ENCODE assay signal across 42 cellular contexts in genomic region chr16:21257284-21257683, GRCh38. TPM values are rescaled to one million over a fixed set of nuclear protein-coding genes. Genes with fewer than 3 reads are reported as not detected.
"Had no signal": no experiment of that assay in that cellular context is flagged by ENCODE, and none has a peak within 500 bp of the region (broad histone marks: within the 10 kb centered on the region; RNA-seq: fewer than 3 reads in every experiment).

No MANE protein-coding gene starts in this region.

- H3K4me3 ChIP-seq: adrenal gland, ascending aorta, body of pancreas, breast epithelium, cardiac muscle cell had no signal

- H3K9me3 Mint-ChIP-seq: activated naive CD4-positive, alpha-beta T cell treated with anti-CD3 and anti-CD28 coated beads for 36 hours; activated naive CD4-positive, alpha-beta T cell treated with anti-CD3 and anti-CD28 coated beads, Interleukin-2, amount 10 ng/mL, durations not matched to agents 7 days and 5 days; activated naive CD4-positive, alpha-beta T cell treated with anti-CD3 and anti-CD28 coated beads, Interleukin-2, amount 50 U/mL, for 24 hours; activated naive CD4-positive, alpha-beta T cell treated with anti-CD3 and anti-CD28 coated beads, Interleukin-2, amount 50 U/mL, for 72 hours; activated naive CD8-positive, alpha-beta T cell treated with anti-CD3 and anti-CD28 coated beads for 36 hours; activated naive CD8-positive, alpha-beta T cell treated with anti-CD3 and anti-CD28 coated beads, Interleukin-2, amount 10 ng/mL, durations not matched to agents 7 days and 5 days; activated naive CD8-positive, alpha-beta T cell treated with anti-CD3 and anti-CD28 coated beads, Interleukin-2, amount 50 U/mL, for 24 hours; activated T-cell treated with anti-CD3 and anti-CD28 coated beads, Interleukin-2, amount 50 U/mL, for 24 hours; activated T-cell treated with anti-CD3 and anti-CD28 coated beads, Interleukin-2, amount 50 U/mL, for 4 hours; activated T-cell treated with anti-CD3 and anti-CD28 coated beads, Interleukin-2, amount 50 U/mL, for 72 hours; activated T-helper 1 cell treated with anti-CD3 and anti-CD28 coated beads, Interleukin-12 subunit alpha, Interleukin-12 subunit beta, Interleukin-2, Interleukin-4 antibody, amounts not matched to agents 30 ng/mL and 10 ng/mL and 1 ng/mL, durations not matched to agents 14 hours and 24 hours and 36 hours; activated T-helper 17 cell treated with anti-CD3 and anti-CD28 coated beads, Interleukin-2, amount 50 U/mL, for 72 hours; activated T-helper 2 cell treated with anti-CD3 and anti-CD28 coated beads, Interferon-gamma antibody, Interleukin-2, Interleukin-4, amounts not matched to agents 10 μg/mL and 5 μg/mL and 100 μg/mL, durations not matched to agents 14 hours and 24 hours and 36 hours; brain; central memory CD8-positive, alpha-beta T cell had no signal

- ATAC-seq: activated naive CD4-positive, alpha-beta T cell treated with anti-CD3 and anti-CD28 coated beads, Interleukin-2, amount 50 U/mL, for 72 hours; activated naive CD8-positive, alpha-beta T cell treated with anti-CD3 and anti-CD28 coated beads, Interleukin-2, amount 50 U/mL, for 24 hours; activated T-cell treated with anti-CD3 and anti-CD28 coated beads, Interleukin-2, amount 50 U/mL, for 4 hours; activated T-cell treated with anti-CD3 and anti-CD28 coated beads, Interleukin-2, amount 50 U/mL, for 72 hours; activated T-helper 17 cell treated with anti-CD3 and anti-CD28 coated beads, Interleukin-2, amount 50 U/mL, for 72 hours; body of pancreas had no signal

- H3K9me3 ChIP-seq: adrenal gland, ascending aorta, body of pancreas, breast epithelium had no signal

- H3K36me3 Mint-ChIP-seq: activated naive CD4-positive, alpha-beta T cell treated with anti-CD3 and anti-CD28 coated beads, Interleukin-2, amount 10 ng/mL, durations not matched to agents 7 days and 5 days; activated naive CD4-positive, alpha-beta T cell treated with anti-CD3 and anti-CD28 coated beads, Interleukin-2, amount 50 U/mL, for 24 hours; activated naive CD4-positive, alpha-beta T cell treated with anti-CD3 and anti-CD28 coated beads, Interleukin-2, amount 50 U/mL, for 72 hours; activated naive CD8-positive, alpha-beta T cell; activated naive CD8-positive, alpha-beta T cell treated with anti-CD3 and anti-CD28 coated beads for 36 hours; activated naive CD8-positive, alpha-beta T cell treated with anti-CD3 and anti-CD28 coated beads, Interleukin-2, amount 10 ng/mL, durations not matched to agents 7 days and 5 days; brain had no signal

- H3K27ac Mint-ChIP-seq: activated naive CD4-positive, alpha-beta T cell treated with anti-CD3 and anti-CD28 coated beads for 36 hours; activated naive CD4-positive, alpha-beta T cell treated with anti-CD3 and anti-CD28 coated beads, Interleukin-2, amount 10 ng/mL, durations not matched to agents 7 days and 5 days; activated naive CD4-positive, alpha-beta T cell treated with anti-CD3 and anti-CD28 coated beads, Interleukin-2, amount 50 U/mL, for 24 hours; activated naive CD4-positive, alpha-beta T cell treated with anti-CD3 and anti-CD28 coated beads, Interleukin-2, amount 50 U/mL, for 72 hours; activated naive CD8-positive, alpha-beta T cell; activated naive CD8-positive, alpha-beta T cell treated with anti-CD3 and anti-CD28 coated beads for 36 hours; activated naive CD8-positive, alpha-beta T cell treated with anti-CD3 and anti-CD28 coated beads, Interleukin-2, amount 10 ng/mL, durations not matched to agents 7 days and 5 days; activated naive CD8-positive, alpha-beta T cell treated with anti-CD3 and anti-CD28 coated beads, Interleukin-2, amount 50 U/mL, for 24 hours; activated T-cell treated with anti-CD3 and anti-CD28 coated beads, Interleukin-2, amount 50 U/mL, for 24 hours; activated T-cell treated with anti-CD3 and anti-CD28 coated beads, Interleukin-2, amount 50 U/mL, for 72 hours; activated T-helper 1 cell treated with anti-CD3 and anti-CD28 coated beads, Interleukin-12 subunit alpha, Interleukin-12 subunit beta, Interleukin-2, Interleukin-4 antibody, amounts not matched to agents 30 ng/mL and 10 ng/mL and 1 ng/mL, durations not matched to agents 14 hours and 24 hours and 36 hours; activated T-helper 17 cell treated with anti-CD3 and anti-CD28 coated beads, Interleukin-2, amount 50 U/mL, for 72 hours; activated T-helper 2 cell treated with anti-CD3 and anti-CD28 coated beads, Interferon-gamma antibody, Interleukin-2, Interleukin-4, amounts not matched to agents 10 μg/mL and 5 μg/mL and 100 μg/mL, durations not matched to agents 14 hours and 24 hours and 36 hours; brain had no signal

- H3K4me3 Mint-ChIP-seq: activated naive CD4-positive, alpha-beta T cell treated with anti-CD3 and anti-CD28 coated beads for 36 hours; activated naive CD4-positive, alpha-beta T cell treated with anti-CD3 and anti-CD28 coated beads, Interleukin-2, amount 10 ng/mL, durations not matched to agents 7 days and 5 days; activated naive CD4-positive, alpha-beta T cell treated with anti-CD3 and anti-CD28 coated beads, Interleukin-2, amount 50 U/mL, for 24 hours; activated naive CD8-positive, alpha-beta T cell; activated naive CD8-positive, alpha-beta T cell treated with anti-CD3 and anti-CD28 coated beads for 36 hours; activated naive CD8-positive, alpha-beta T cell treated with anti-CD3 and anti-CD28 coated beads, Interleukin-2, amount 10 ng/mL, durations not matched to agents 7 days and 5 days; activated naive CD8-positive, alpha-beta T cell treated with anti-CD3 and anti-CD28 coated beads, Interleukin-2, amount 50 U/mL, for 24 hours; activated T-cell treated with anti-CD3 and anti-CD28 coated beads, Interleukin-2, amount 50 U/mL, for 24 hours; activated T-cell treated with anti-CD3 and anti-CD28 coated beads, Interleukin-2, amount 50 U/mL, for 4 hours; activated T-cell treated with anti-CD3 and anti-CD28 coated beads, Interleukin-2, amount 50 U/mL, for 72 hours; activated T-helper 1 cell treated with anti-CD3 and anti-CD28 coated beads, Interleukin-12 subunit alpha, Interleukin-12 subunit beta, Interleukin-2, Interleukin-4 antibody, amounts not matched to agents 30 ng/mL and 10 ng/mL and 1 ng/mL, durations not matched to agents 14 hours and 24 hours and 36 hours; activated T-helper 17 cell treated with anti-CD3 and anti-CD28 coated beads, Interleukin-2, amount 50 U/mL, for 72 hours; brain; central memory CD8-positive, alpha-beta T cell had no signal

- H3K4me1 Mint-ChIP-seq: activated naive CD4-positive, alpha-beta T cell treated with anti-CD3 and anti-CD28 coated beads, Interleukin-2, amount 10 ng/mL, durations not matched to agents 7 days and 5 days; activated naive CD4-positive, alpha-beta T cell treated with anti-CD3 and anti-CD28 coated beads, Interleukin-2, amount 50 U/mL, for 24 hours; activated naive CD8-positive, alpha-beta T cell treated with anti-CD3 and anti-CD28 coated beads for 36 hours; activated naive CD8-positive, alpha-beta T cell treated with anti-CD3 and anti-CD28 coated beads, Interleukin-2, amount 10 ng/mL, durations not matched to agents 7 days and 5 days; activated naive CD8-positive, alpha-beta T cell treated with anti-CD3 and anti-CD28 coated beads, Interleukin-2, amount 50 U/mL, for 24 hours; activated T-helper 17 cell treated with anti-CD3 and anti-CD28 coated beads, Interleukin-2, amount 50 U/mL, for 72 hours; brain; central memory CD8-positive, alpha-beta T cell had no signal

- FAIRE-seq: astrocyte, bronchial epithelial cell had no signal

- DNase-seq: activated effector memory CD4-positive, alpha-beta T cell treated with anti-CD3 and anti-CD28 coated beads, Interleukin-2, amount 50 U/mL, for 16 hours; activated effector memory CD4-positive, alpha-beta T cell treated with Interleukin-2 at 50 U/mL for 16 hours; activated gamma-delta T cell; activated gamma-delta T cell treated with Interleukin-2 at 50 U/mL for 16 hours; activated naive CD4-positive, alpha-beta T cell; activated naive CD4-positive, alpha-beta T cell treated with anti-CD3 and anti-CD28 coated beads for 36 hours; activated naive CD4-positive, alpha-beta T cell treated with anti-CD3 and anti-CD28 coated beads, Interleukin-2, amount 10 ng/mL, durations not matched to agents 7 days and 5 days; activated naive CD4-positive, alpha-beta T cell treated with anti-CD3 and anti-CD28 coated beads, Interleukin-2, amount 50 U/mL, for 16 hours; activated naive CD4-positive, alpha-beta T cell treated with Interleukin-2 at 50 U/mL for 16 hours; activated naive CD8-positive, alpha-beta T cell treated with anti-CD3 and anti-CD28 coated beads for 36 hours; activated naive CD8-positive, alpha-beta T cell treated with anti-CD3 and anti-CD28 coated beads, Interleukin-2, amount 10 ng/mL, durations not matched to agents 7 days and 5 days; activated naive CD8-positive, alpha-beta T cell treated with anti-CD3 and anti-CD28 coated beads, Interleukin-2, amount 50 U/mL, for 24 hours; activated T-cell treated with anti-CD3 and anti-CD28 coated beads, Interleukin-2, amount 50 U/mL, for 24 hours; activated T-cell treated with anti-CD3 and anti-CD28 coated beads, Interleukin-2, amount 50 U/mL, for 4 hours; activated T-cell treated with anti-CD3 and anti-CD28 coated beads, Interleukin-2, amount 50 U/mL, for 48 hours; activated T-cell treated with anti-CD3 and anti-CD28 coated beads, Interleukin-2, amount 50 U/mL, for 72 hours; adrenal gland; amniotic stem cell; amygdala; anterior cingulate cortex; aorta; body of pancreas; brain microvascular endothelial cell; caudate nucleus; central memory CD4-positive, alpha-beta T cell; cerebellar nuclear complex had no signal

- H3K27me3 ChIP-seq: adrenal gland, ascending aorta, body of pancreas, brain microvascular endothelial cell, breast epithelium, cardiac muscle cell had no signal

- H3K27ac ChIP-seq: adrenal gland, ascending aorta, body of pancreas, brain microvascular endothelial cell, breast epithelium, cardiac muscle cell had no signal

- H3K36me3 ChIP-seq: adrenal gland, ascending aorta, brain microvascular endothelial cell, breast epithelium, cardiac muscle cell had no signal

- H3K4me1 ChIP-seq: ascending aorta, breast epithelium had no signal

RNA-seq across cellular contexts. Expression of gene CRYM, which starts 20.8 kb away (rescaled TPM):
- total RNA-seq: activated naive CD4-positive, alpha-beta T cell treated with anti-CD3 and anti-CD28 coated beads for 36 hours; activated naive CD4-positive, alpha-beta T cell treated with anti-CD3 and anti-CD28 coated beads, Interleukin-2, amount 50 U/mL, for 72 hours; activated naive CD8-positive, alpha-beta T cell treated with anti-CD3 and anti-CD28 coated beads for 36 hours; activated naive CD8-positive, alpha-beta T cell treated with anti-CD3 and anti-CD28 coated beads, Interleukin-2, amount 10 ng/mL, durations not matched to agents 7 days and 5 days; activated T-cell treated with anti-CD3 and anti-CD28 coated beads, Interleukin-2, amount 50 U/mL, for 4 hours; activated T-cell treated with anti-CD3 and anti-CD28 coated beads, Interleukin-2, amount 50 U/mL, for 72 hours; activated T-helper 1 cell treated with anti-CD3 and anti-CD28 coated beads, Interleukin-12 subunit alpha, Interleukin-12 subunit beta, Interleukin-2, Interleukin-4 antibody, amounts not matched to agents 30 ng/mL and 10 ng/mL and 1 ng/mL, durations not matched to agents 14 hours and 24 hours and 36 hours; activated T-helper 17 cell treated with anti-CD3 and anti-CD28 coated beads, Interleukin-2, amount 50 U/mL, for 72 hours; activated T-helper 2 cell treated with anti-CD3 and anti-CD28 coated beads, Interferon-gamma antibody, Interleukin-2, Interleukin-4, amounts not matched to agents 10 μg/mL and 5 μg/mL and 100 μg/mL, durations not matched to agents 14 hours and 24 hours and 36 hours; ascending aorta; cardiac muscle cell; chondrocyte had no signal
- polyA plus RNA-seq: cardiac muscle cell had no signal

RNA-seq across cellular contexts. Expression of gene ANKS4B, which starts 23.8 kb away (rescaled TPM):
- total RNA-seq: activated naive CD4-positive, alpha-beta T cell treated with anti-CD3 and anti-CD28 coated beads, Interleukin-2, amount 50 U/mL, for 72 hours; activated naive CD8-positive, alpha-beta T cell treated with anti-CD3 and anti-CD28 coated beads for 36 hours; activated naive CD8-positive, alpha-beta T cell treated with anti-CD3 and anti-CD28 coated beads, Interleukin-2, amount 10 ng/mL, durations not matched to agents 7 days and 5 days; activated T-cell treated with anti-CD3 and anti-CD28 coated beads, Interleukin-2, amount 50 U/mL, for 4 hours; activated T-cell treated with anti-CD3 and anti-CD28 coated beads, Interleukin-2, amount 50 U/mL, for 72 hours; activated T-helper 1 cell treated with anti-CD3 and anti-CD28 coated beads, Interleukin-12 subunit alpha, Interleukin-12 subunit beta, Interleukin-2, Interleukin-4 antibody, amounts not matched to agents 30 ng/mL and 10 ng/mL and 1 ng/mL, durations not matched to agents 14 hours and 24 hours and 36 hours; activated T-helper 17 cell treated with anti-CD3 and anti-CD28 coated beads, Interleukin-2, amount 50 U/mL, for 72 hours; activated T-helper 2 cell treated with anti-CD3 and anti-CD28 coated beads, Interferon-gamma antibody, Interleukin-2, Interleukin-4, amounts not matched to agents 10 μg/mL and 5 μg/mL and 100 μg/mL, durations not matched to agents 14 hours and 24 hours and 36 hours; adrenal gland; aorta; ascending aorta; astrocyte; bronchial epithelial cell; cardiac muscle cell; cardiac septum; chondrocyte had no signal
- polyA plus RNA-seq: adrenal gland, cardiac muscle cell had no signal

RNA-seq across cellular contexts. Expression of gene ZP2, which starts 45.9 kb away (rescaled TPM):
- total RNA-seq: activated naive CD4-positive, alpha-beta T cell treated with anti-CD3 and anti-CD28 coated beads for 36 hours; activated naive CD4-positive, alpha-beta T cell treated with anti-CD3 and anti-CD28 coated beads, Interleukin-2, amount 50 U/mL, for 72 hours; activated naive CD8-positive, alpha-beta T cell treated with anti-CD3 and anti-CD28 coated beads for 36 hours; activated naive CD8-positive, alpha-beta T cell treated with anti-CD3 and anti-CD28 coated beads, Interleukin-2, amount 10 ng/mL, durations not matched to agents 7 days and 5 days; activated T-cell treated with anti-CD3 and anti-CD28 coated beads, Interleukin-2, amount 50 U/mL, for 4 hours; activated T-cell treated with anti-CD3 and anti-CD28 coated beads, Interleukin-2, amount 50 U/mL, for 72 hours; activated T-helper 1 cell treated with anti-CD3 and anti-CD28 coated beads, Interleukin-12 subunit alpha, Interleukin-12 subunit beta, Interleukin-2, Interleukin-4 antibody, amounts not matched to agents 30 ng/mL and 10 ng/mL and 1 ng/mL, durations not matched to agents 14 hours and 24 hours and 36 hours; activated T-helper 17 cell treated with anti-CD3 and anti-CD28 coated beads, Interleukin-2, amount 50 U/mL, for 72 hours; activated T-helper 2 cell treated with anti-CD3 and anti-CD28 coated beads, Interferon-gamma antibody, Interleukin-2, Interleukin-4, amounts not matched to agents 10 μg/mL and 5 μg/mL and 100 μg/mL, durations not matched to agents 14 hours and 24 hours and 36 hours; adrenal gland; aorta; ascending aorta; astrocyte; body of pancreas; breast epithelium; bronchial epithelial cell; cardiac muscle cell; cardiac septum; chondrocyte had no signal
- polyA plus RNA-seq: adipose tissue, adrenal gland, aorta, cardiac muscle cell had no signal
